Comparison of ENCODE assay signal across 1 cellular context in genomic region chr6:51027283-51028065, GRCh38.
TF ChIP-seq lines count a peak whose summit lies in the region.

No MANE protein-coding gene starts in this region.

TF ChIP-seq in K562, 482 proteins besides CTCF, POLR2A, EP300 and RAD21 (continued from another document and continues in another):
- TF ChIP-seq SFPQ (IDR thresholded peaks at IDR 0.05; ENCODE audit: low read depth, low read length) = no peak
- 0 out of 2 replicates have a peak, but pooled peaks have one; percentile 21 for TF ChIP-seq CC2D1A (IDR thresholded peaks at IDR 0.05)
- TF ChIP-seq TAF1 (IDR thresholded peaks at IDR 0.05; ENCODE audit: control insufficient read depth, extremely low read depth, insufficient read depth, low read length, severe bottlenecking) = no peak
- TF ChIP-seq RUNX1 (IDR thresholded peaks at IDR 0.05; ENCODE audit: low read depth) = no peak
- TF ChIP-seq ZNF436 (CRISPR knock-in tag; IDR thresholded peaks at IDR 0.05) = no peak
- no peak for TF ChIP-seq NR1H2 (CRISPR knock-in tag; IDR thresholded peaks at IDR 0.05)
- TF ChIP-seq SUPT5H (IDR thresholded peaks at IDR 0.05) = no peak
- no peak for TF ChIP-seq ETV5 (CRISPR knock-in tag; IDR thresholded peaks at IDR 0.05; ENCODE audit: low read depth)
- TF ChIP-seq CEBPG (CRISPR knock-in tag; IDR thresholded peaks at IDR 0.05) = no peak
- TF ChIP-seq CEBPG (tag; conservative IDR thresholded peaks at IDR 0.05 in 1 of 2, IDR thresholded peaks at IDR 0.05 in 1 of 2) = no peak; a peak in 1 of 4 replicates
- peak; percentile 77 for TF ChIP-seq EHMT2 (IDR thresholded peaks at IDR 0.05)
- no peak for TF ChIP-seq CAMTA2 (CRISPR knock-in tag; conservative IDR thresholded peaks at IDR 0.05)
- no peak for TF ChIP-seq ZNF282 (CRISPR knock-in tag; IDR thresholded peaks at IDR 0.05)
- TF ChIP-seq E2F5 (CRISPR knock-in tag; IDR thresholded peaks at IDR 0.05) = no peak
- TF ChIP-seq ZNF830 (CRISPR knock-in tag; IDR thresholded peaks at IDR 0.05) = no peak
- TF ChIP-seq ZNF184 (CRISPR knock-in tag; IDR thresholded peaks at IDR 0.05) = no peak
- no peak for TF ChIP-seq ZNF699 (CRISPR knock-in tag; IDR thresholded peaks at IDR 0.05; ENCODE audit: insufficient replicate concordance)
- TF ChIP-seq TCFL5 (CRISPR knock-in tag; conservative IDR thresholded peaks at IDR 0.05) = no peak
- TF ChIP-seq TRIM28 (IDR thresholded peaks at IDR 0.05) = no peak
- no peak for TF ChIP-seq NFE2 (IDR thresholded peaks at IDR 0.05; ENCODE audit: low read depth)
- TF ChIP-seq, protein P1, sequence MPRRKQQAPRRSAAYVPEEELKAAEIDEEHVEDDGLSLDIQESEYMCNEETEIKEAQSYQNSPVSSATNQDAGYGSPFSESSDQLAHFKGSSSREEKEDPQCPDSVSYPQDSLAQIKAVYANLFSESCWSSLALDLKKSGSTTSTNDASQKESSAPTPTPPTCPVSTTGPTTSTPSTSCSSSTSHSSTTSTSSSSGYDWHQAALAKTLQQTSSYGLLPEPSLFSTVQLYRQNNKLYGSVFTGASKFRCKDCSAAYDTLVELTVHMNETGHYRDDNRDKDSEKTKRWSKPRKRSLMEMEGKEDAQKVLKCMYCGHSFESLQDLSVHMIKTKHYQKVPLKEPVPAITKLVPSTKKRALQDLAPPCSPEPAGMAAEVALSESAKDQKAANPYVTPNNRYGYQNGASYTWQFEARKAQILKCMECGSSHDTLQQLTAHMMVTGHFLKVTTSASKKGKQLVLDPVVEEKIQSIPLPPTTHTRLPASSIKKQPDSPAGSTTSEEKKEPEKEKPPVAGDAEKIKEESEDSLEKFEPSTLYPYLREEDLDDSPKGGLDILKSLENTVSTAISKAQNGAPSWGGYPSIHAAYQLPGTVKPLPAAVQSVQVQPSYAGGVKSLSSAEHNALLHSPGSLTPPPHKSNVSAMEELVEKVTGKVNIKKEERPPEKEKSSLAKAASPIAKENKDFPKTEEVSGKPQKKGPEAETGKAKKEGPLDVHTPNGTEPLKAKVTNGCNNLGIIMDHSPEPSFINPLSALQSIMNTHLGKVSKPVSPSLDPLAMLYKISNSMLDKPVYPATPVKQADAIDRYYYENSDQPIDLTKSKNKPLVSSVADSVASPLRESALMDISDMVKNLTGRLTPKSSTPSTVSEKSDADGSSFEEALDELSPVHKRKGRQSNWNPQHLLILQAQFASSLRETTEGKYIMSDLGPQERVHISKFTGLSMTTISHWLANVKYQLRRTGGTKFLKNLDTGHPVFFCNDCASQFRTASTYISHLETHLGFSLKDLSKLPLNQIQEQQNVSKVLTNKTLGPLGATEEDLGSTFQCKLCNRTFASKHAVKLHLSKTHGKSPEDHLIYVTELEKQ (CRISPR knock-in tag; IDR thresholded peaks at IDR 0.05) = no peak
- no peak for TF ChIP-seq SNAPC5 (CRISPR knock-in tag; IDR thresholded peaks at IDR 0.05)
- TF ChIP-seq, protein P2, sequence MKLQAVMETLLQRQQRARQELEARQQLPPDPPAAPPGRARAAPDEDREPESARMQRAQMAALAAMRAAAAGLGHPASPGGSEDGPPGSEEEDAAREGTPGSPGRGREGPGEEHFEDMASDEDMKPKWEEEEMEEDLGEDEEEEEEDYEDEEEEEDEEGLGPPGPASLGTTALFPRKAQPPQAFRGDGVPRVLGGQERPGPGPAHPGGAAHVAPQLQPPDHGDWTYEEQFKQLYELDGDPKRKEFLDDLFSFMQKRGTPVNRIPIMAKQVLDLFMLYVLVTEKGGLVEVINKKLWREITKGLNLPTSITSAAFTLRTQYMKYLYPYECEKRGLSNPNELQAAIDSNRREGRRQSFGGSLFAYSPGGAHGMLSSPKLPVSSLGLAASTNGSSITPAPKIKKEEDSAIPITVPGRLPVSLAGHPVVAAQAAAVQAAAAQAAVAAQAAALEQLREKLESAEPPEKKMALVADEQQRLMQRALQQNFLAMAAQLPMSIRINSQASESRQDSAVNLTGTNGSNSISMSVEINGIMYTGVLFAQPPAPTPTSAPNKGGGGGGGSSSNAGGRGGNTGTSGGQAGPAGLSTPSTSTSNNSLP (IDR thresholded peaks at IDR 0.05; ENCODE audit: borderline replicate concordance, low read depth, low read length) = no peak
- TF ChIP-seq ZBTB1 (CRISPR knock-in tag; IDR thresholded peaks at IDR 0.05; ENCODE audit: borderline replicate concordance, low read depth) = no peak
- no peak for TF ChIP-seq ELF1 (tag; IDR thresholded peaks at IDR 0.05)
- no peak for TF ChIP-seq SOX6 (IDR thresholded peaks at IDR 0.05)
- TF ChIP-seq HMGN3 (IDR thresholded peaks at IDR 0.05; ENCODE audit: borderline replicate concordance, extremely low read depth, insufficient read length, low read depth, low read length) = no peak
- TF ChIP-seq MAZ (CRISPR knock-in tag; conservative IDR thresholded peaks at IDR 0.05 in 1 of 2, IDR thresholded peaks at IDR 0.05 in 1 of 2) = no peak
- TF ChIP-seq, protein P3, sequence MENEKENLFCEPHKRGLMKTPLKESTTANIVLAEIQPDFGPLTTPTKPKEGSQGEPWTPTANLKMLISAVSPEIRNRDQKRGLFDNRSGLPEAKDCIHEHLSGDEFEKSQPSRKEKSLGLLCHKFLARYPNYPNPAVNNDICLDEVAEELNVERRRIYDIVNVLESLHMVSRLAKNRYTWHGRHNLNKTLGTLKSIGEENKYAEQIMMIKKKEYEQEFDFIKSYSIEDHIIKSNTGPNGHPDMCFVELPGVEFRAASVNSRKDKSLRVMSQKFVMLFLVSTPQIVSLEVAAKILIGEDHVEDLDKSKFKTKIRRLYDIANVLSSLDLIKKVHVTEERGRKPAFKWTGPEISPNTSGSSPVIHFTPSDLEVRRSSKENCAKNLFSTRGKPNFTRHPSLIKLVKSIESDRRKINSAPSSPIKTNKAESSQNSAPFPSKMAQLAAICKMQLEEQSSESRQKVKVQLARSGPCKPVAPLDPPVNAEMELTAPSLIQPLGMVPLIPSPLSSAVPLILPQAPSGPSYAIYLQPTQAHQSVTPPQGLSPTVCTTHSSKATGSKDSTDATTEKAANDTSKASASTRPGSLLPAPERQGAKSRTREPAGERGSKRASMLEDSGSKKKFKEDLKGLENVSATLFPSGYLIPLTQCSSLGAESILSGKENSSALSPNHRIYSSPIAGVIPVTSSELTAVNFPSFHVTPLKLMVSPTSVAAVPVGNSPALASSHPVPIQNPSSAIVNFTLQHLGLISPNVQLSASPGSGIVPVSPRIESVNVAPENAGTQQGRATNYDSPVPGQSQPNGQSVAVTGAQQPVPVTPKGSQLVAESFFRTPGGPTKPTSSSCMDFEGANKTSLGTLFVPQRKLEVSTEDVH (IDR thresholded peaks at IDR 0.05; ENCODE audit: low read depth, partially characterized antibody) = no peak
- TF ChIP-seq ZNF785 (CRISPR knock-in tag; IDR thresholded peaks at IDR 0.05) = no peak
- no peak for TF ChIP-seq POLR2G (IDR thresholded peaks at IDR 0.05; ENCODE audit: low read depth, low read length)
- no peak for TF ChIP-seq SREBF1 (IDR thresholded peaks at IDR 0.05; ENCODE audit: borderline replicate concordance, low read depth, low read length)
- no peak for TF ChIP-seq ZNF655 (CRISPR knock-in tag; IDR thresholded peaks at IDR 0.05)
- 0 out of 2 replicates have a peak, but pooled peaks have one; percentile 38 for TF ChIP-seq HDAC2 (IDR thresholded peaks at IDR 0.05)
- TF ChIP-seq TRIM24 (IDR thresholded peaks at IDR 0.05) = peak in 1 of 2 experiments; percentile 73; a peak in 2 of 4 replicates
- TF ChIP-seq ZFX (CRISPR knock-in tag; IDR thresholded peaks at IDR 0.05) = no peak
- TF ChIP-seq MLX (CRISPR knock-in tag; conservative IDR thresholded peaks at IDR 0.05) = no peak
- TF ChIP-seq, protein P4, sequence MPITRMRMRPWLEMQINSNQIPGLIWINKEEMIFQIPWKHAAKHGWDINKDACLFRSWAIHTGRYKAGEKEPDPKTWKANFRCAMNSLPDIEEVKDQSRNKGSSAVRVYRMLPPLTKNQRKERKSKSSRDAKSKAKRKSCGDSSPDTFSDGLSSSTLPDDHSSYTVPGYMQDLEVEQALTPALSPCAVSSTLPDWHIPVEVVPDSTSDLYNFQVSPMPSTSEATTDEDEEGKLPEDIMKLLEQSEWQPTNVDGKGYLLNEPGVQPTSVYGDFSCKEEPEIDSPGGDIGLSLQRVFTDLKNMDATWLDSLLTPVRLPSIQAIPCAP (CRISPR knock-in tag; IDR thresholded peaks at IDR 0.05; ENCODE audit: borderline replicate concordance) = no peak
- no peak for TF ChIP-seq ATF7 (IDR thresholded peaks at IDR 0.05)
- no peak; the same call in 1 of the 2 replicates for TF ChIP-seq ATF3 (IDR thresholded peaks at IDR 0.05)
- no peak for TF ChIP-seq ATF3 (CRISPR knock-in tag; conservative IDR thresholded peaks at IDR 0.05)
- TF ChIP-seq ILF3 (IDR thresholded peaks at IDR 0.05; ENCODE audit: borderline replicate concordance) = no peak
- TF ChIP-seq MTA1 (IDR thresholded peaks at IDR 0.05; ENCODE audit: borderline replicate concordance) = no peak
- TF ChIP-seq PRPF4 (IDR thresholded peaks at IDR 0.05; ENCODE audit: insufficient read depth, low read depth, low read length, poor library complexity, severe bottlenecking) = no peak
- TF ChIP-seq FOXK2 (conservative IDR thresholded peaks at IDR 0.05 in 1 of 2, IDR thresholded peaks at IDR 0.05 in 1 of 2; ENCODE audit: low read depth in 2 of 2) = peak in 1 of 2 experiments; percentile 75; a peak in 1 of 4 replicates
- TF ChIP-seq ZMIZ1 (IDR thresholded peaks at IDR 0.05; ENCODE audit: low read depth in 2 of 2, low read length in 2 of 2) = no peak
- no peak for TF ChIP-seq DLX4 (CRISPR knock-in tag; IDR thresholded peaks at IDR 0.05)
